13 cellular contexts compared by ENCODE assay signal in the genomic region with DNA sequence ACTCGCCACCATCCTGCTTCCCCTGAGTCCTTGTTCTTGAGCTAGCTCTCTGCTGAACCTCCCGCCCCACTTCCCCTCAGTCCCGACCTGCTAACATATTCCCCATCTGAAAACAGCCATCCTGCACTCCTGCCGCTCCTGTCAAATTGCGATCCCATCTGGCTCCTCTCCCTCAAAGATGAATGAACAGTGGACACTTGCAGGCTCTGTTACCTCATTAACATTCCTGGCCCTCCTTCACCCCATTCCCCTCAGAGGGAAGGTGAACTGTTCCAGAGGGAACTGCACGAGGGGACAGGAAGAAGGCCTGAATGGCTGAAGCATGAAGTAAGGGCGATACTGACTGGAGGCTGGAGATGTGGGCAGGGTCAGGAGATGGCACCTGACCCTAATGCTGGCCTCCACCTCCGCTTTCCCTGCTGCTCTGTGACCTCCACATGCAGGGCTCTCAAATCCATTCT. TPM values are rescaled to one million over a fixed set of nuclear protein-coding genes. Genes with fewer than 3 reads are reported as not detected.
DNase-seq lines count a peak whose midpoint lies in the region; TF ChIP-seq lines count a peak whose summit lies in the region.
"Had no signal": no experiment of that assay in that cellular context is flagged by ENCODE, and none has a peak within 500 bp of the region (broad histone marks: within the 10 kb centered on the region; RNA-seq: fewer than 3 reads in every experiment).

No MANE protein-coding gene starts in this region.

- H3K36me3 Mint-ChIP-seq in neural crest cell (ENCODE audit: low read depth) = peaks cover 10% of the 10 kb centered on the region
- H3K36me3 Mint-ChIP-seq: activated naive CD4-positive, alpha-beta T cell treated with anti-CD3 and anti-CD28 coated beads, Interleukin-2, amount 50 U/mL, for 72 hours had no signal

- H3K4me3 Mint-ChIP-seq in neural crest cell = peak overlapping the region; percentile 56

- no peak overlapping the region for H3K27ac ChIP-seq in Karpas-422 (ENCODE audit: low read length)
- H3K27ac ChIP-seq: colonic mucosa, tibial nerve, WERI-Rb-1 had no signal

- H3K27ac Mint-ChIP-seq in neural crest cell (ENCODE audit: unreplicated experiment) = peak overlapping the region; percentile 60

- H3K27me3 ChIP-seq in Karpas-422 (ENCODE audit: low read length) = no peaks in the 10 kb centered on the region
- H3K27me3 ChIP-seq: colonic mucosa, tibial nerve had no signal

- H3K9me3 Mint-ChIP-seq in neural crest cell = no peaks in the 10 kb centered on the region
- H3K9me3 Mint-ChIP-seq: activated naive CD4-positive, alpha-beta T cell treated with anti-CD3 and anti-CD28 coated beads, Interleukin-2, amount 50 U/mL, for 72 hours had no signal

- H3K4me1 ChIP-seq in ES-I3 (ENCODE audit: insufficient read depth, low read length) = peaks cover 32% of the 10 kb centered on the region
- H3K4me1 ChIP-seq in Karpas-422 (ENCODE audit: low read length) = no peaks in the 10 kb centered on the region
- H3K4me1 ChIP-seq: colonic mucosa had no signal

- H3K9ac ChIP-seq in ES-I3 (ENCODE audit: low read depth, low read length) (peak overlapping the region; percentile 21; the same call in 1 of the 2 replicates), Karpas-422 (ENCODE audit: low read length) (no peak overlapping the region)

- no peak overlapping the region for H2AFZ ChIP-seq in Karpas-422 (ENCODE audit: low read length)

- no peak for TF ChIP-seq CTCF in neural crest cell (conservative IDR thresholded peaks at IDR 0.05)

- peaks cover 3% of the 10 kb centered on the region; the same call in 1 of the 2 replicates for H4K20me1 ChIP-seq in Karpas-422 (ENCODE audit: insufficient read depth, low read depth, low read length)

- H3K4me2 ChIP-seq in Karpas-422 (ENCODE audit: low read depth, low read length, poor library complexity, severe bottlenecking) = no peak overlapping the region

- H3K4me1 Mint-ChIP-seq in neural crest cell = peaks cover 55% of the 10 kb centered on the region

- H3K36me3 ChIP-seq in ES-I3 (ENCODE audit: insufficient read depth, low read length) = peaks cover 15% of the 10 kb centered on the region
- H3K36me3 ChIP-seq in Karpas-422 (ENCODE audit: insufficient read depth, low read length) = peaks cover 3% of the 10 kb centered on the region; the same call in 1 of the 2 replicates

- H3K9me2 ChIP-seq in Karpas-422 (replicated peaks; ENCODE audit: insufficient read depth, low read length) = no peaks in the 10 kb centered on the region

- H3K79me2 ChIP-seq in Karpas-422 (ENCODE audit: low read length) = no peaks in the 10 kb centered on the region

- H3K4me3 ChIP-seq in Karpas-422 (ENCODE audit: low read length) = no peak overlapping the region
- H3K4me3 ChIP-seq: colonic mucosa, heart left ventricle, tibial nerve had no signal

- DNase-seq in NCI-H1694 treated with DMSO at 0.1 percent for 48 hours (lab: John Stamatoyannopoulos, UW) (peak; percentile 53), cerebellum (ENCODE audit: low spot score) (peak; percentile 68), neural crest cell (ENCODE audit: low read depth, low spot score) (no peak), Karpas-422 (no peak), amniotic stem cell (lab: John Stamatoyannopoulos, UW) (no peak)
- DNase-seq in central memory CD4-positive, alpha-beta T cell = no peak
- DNase-seq: colonic mucosa, retina had no signal

- no peaks in the 10 kb centered on the region for H3K9me3 ChIP-seq in ES-I3 (ENCODE audit: control insufficient read depth, insufficient read depth, low read length)
- H3K9me3 ChIP-seq in Karpas-422 (ENCODE audit: low read length) = no peaks in the 10 kb centered on the region
- H3K9me3 ChIP-seq: colonic mucosa, heart left ventricle, tibial nerve had no signal

- H3K27me3 Mint-ChIP-seq in neural crest cell (ENCODE audit: low read depth) = no peaks in the 10 kb centered on the region

RNA-seq across cellular contexts. Expression of a gene that starts 7.5 kb away (rescaled TPM):
- 39.0 TPM for total RNA-seq in cerebellum
- 97.1 and 99.2 TPM in 2 replicates for total RNA-seq in neural crest cell
- 0.43 and 1.2 TPM in 2 replicates for total RNA-seq in Karpas-422 (2014; rRNA removed; shearing (Covaris generic); ENCODE audit: low replicate concordance)

RNA-seq across cellular contexts. Expression of a gene that starts 28.2 kb away (rescaled TPM):
- total RNA-seq in cerebellum (81.8 TPM), neural crest cell (156 and 158 TPM in 2 replicates)
- total RNA-seq in Karpas-422 (2014; rRNA removed; shearing (Covaris generic); ENCODE audit: low replicate concordance) = 184 and 248 TPM in 2 replicates

RNA-seq across cellular contexts. Expression of a gene that starts 41.1 kb away (rescaled TPM):
- total RNA-seq in cerebellum = 7.2 TPM
- 100 and 102 TPM in 2 replicates for total RNA-seq in neural crest cell
- 6.3 and 24.2 TPM in 2 replicates for total RNA-seq in Karpas-422 (2014; rRNA removed; shearing (Covaris generic); ENCODE audit: low replicate concordance)

Comparison
In these comparisons a context has a peak if more than half of its experiments do, and no peak if none do; other contexts are left out.
1. DNase-seq: peak in NCI-H1694 treated with DMSO at 0.1 percent for 48 hours (single experiment) and cerebellum (single experiment); none in neural crest cell (single experiment), Karpas-422 (single experiment), amniotic stem cell (single experiment) and central memory CD4-positive, alpha-beta T cell (single experiment).
2. RNA of a gene that starts 7.5 kb away (total RNA-seq): 97.1 to 99.2 TPM in neural crest cell and 39.0 TPM in cerebellum (single experiment); 0.43 to 1.2 TPM in Karpas-422; every median in the first group is over 10 times any median in the second.